Comparison of ENCODE assay signal across 8 cellular contexts in the genomic region with DNA sequence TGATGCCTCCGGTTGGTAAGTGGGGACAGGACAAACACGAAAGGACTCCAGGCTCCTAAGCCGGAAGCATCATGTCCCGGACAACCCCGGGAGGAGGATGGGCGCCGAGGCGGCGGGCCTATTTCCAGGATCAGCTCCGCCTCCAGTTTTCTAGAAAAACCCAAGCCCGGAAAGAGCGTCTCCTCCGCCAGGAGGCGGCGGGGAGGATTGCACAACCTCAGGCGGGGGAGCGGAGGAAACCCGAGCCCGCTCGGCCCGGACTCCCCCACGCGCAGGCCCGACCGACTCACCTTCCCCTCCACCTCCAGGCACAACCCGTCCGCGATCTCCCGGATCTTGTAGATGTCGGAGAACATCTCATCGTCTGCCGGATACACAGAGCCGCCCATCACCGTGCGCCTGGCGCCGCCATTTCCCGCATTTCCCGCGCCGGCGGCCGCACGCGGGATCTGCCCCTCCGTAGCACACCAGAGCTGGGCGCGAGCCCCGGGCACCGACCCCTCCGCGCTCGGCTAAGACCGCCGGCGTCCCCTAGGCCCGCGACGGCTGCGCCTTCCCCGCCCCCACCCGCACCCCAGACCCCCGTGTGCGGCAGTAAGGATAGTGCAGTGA. TPM values are rescaled to one million over a fixed set of nuclear protein-coding genes. Genes with fewer than 3 reads are reported as not detected.
DNase-seq lines count a peak whose midpoint lies in the region; ATAC-seq and TF ChIP-seq lines count a peak whose summit lies in the region.

No MANE protein-coding gene starts in this region.

- H3K4me3 Mint-ChIP-seq in T-helper 1 cell treated with Interleukin-12 subunit alpha and Interleukin-12 subunit beta and Interleukin-4 antibody, amounts not matched to agents 30 μg/mL and 1 μg/mL, for 36 hours = peak overlapping the region; percentile 96

- DNase-seq in GM10266 (ENCODE audit: extremely low spot score) = peak; percentile 66
- DNase-seq in HFF-Myc (ENCODE audit: extremely low read depth, low read depth) = peak; percentile 48
- peak; percentile 75 for DNase-seq in NAMALWA (ENCODE audit: low spot score)
- peak; percentile 94 for DNase-seq in left ventricle myocardium superior
- DNase-seq in psoas muscle = peak; percentile 94 to 98
- peak; percentile 96 for DNase-seq in ureter (ENCODE audit: low spot score)

- no peaks in the 10 kb centered on the region for H3K9me3 ChIP-seq in psoas muscle

- intact Hi-C loops in left ventricle myocardium superior (cut with micrococcal nuclease) (no loop called here), psoas muscle (cut with DNase I) (no loop called here)

- H3K36me3 Mint-ChIP-seq in T-helper 1 cell treated with Interleukin-12 subunit alpha and Interleukin-12 subunit beta and Interleukin-4 antibody, amounts not matched to agents 30 μg/mL and 1 μg/mL, for 36 hours (ENCODE audit: low read depth) = peaks cover 57% of the 10 kb centered on the region

- H3K27me3 Mint-ChIP-seq in T-helper 1 cell treated with Interleukin-12 subunit alpha and Interleukin-12 subunit beta and Interleukin-4 antibody, amounts not matched to agents 30 μg/mL and 1 μg/mL, for 36 hours (ENCODE audit: low read depth) = no peaks in the 10 kb centered on the region

- no peaks in the 10 kb centered on the region for H3K9me3 Mint-ChIP-seq in T-helper 1 cell treated with Interleukin-12 subunit alpha and Interleukin-12 subunit beta and Interleukin-4 antibody, amounts not matched to agents 30 μg/mL and 1 μg/mL, for 36 hours

- peaks cover 17 to 63% of the 10 kb centered on the region in 2 donors for H3K36me3 ChIP-seq in psoas muscle (ENCODE audit: insufficient read depth in 1 of 2, low read depth in 1 of 2)

- H3K27me3 ChIP-seq in psoas muscle (ENCODE audit: insufficient read depth in 3 of 3, low read length in 2 of 3) = no peaks in the 10 kb centered on the region

- peak overlapping the region; percentile 89 for H3K4me3 ChIP-seq in HFF-Myc (replicated peaks; ENCODE audit: low read depth, low read length)
- H3K4me3 ChIP-seq in psoas muscle = peak overlapping the region; percentile 80

- H3K4me1 ChIP-seq in psoas muscle = peaks cover 51% of the 10 kb centered on the region

- H3K4me1 Mint-ChIP-seq in T-helper 1 cell treated with Interleukin-12 subunit alpha and Interleukin-12 subunit beta and Interleukin-4 antibody, amounts not matched to agents 30 μg/mL and 1 μg/mL, for 36 hours (ENCODE audit: low read depth) = peaks cover 54% of the 10 kb centered on the region

- ATAC-seq in left ventricle myocardium superior (peak; percentile 77), psoas muscle (peak; percentile 75 to 80 (median 76))

- H3K27ac ChIP-seq in angular gyrus (ENCODE audit: low read depth, low read length) = peak overlapping the region; percentile 99
- H3K27ac ChIP-seq in psoas muscle = peak overlapping the region; percentile 98

- WGBS in psoas muscle, 3 donors = 0 to 1% (median 0%) methylated on average over 51 to 64 of the region's 64 CpGs

- TF ChIP-seq CTCF in GM10266 (IDR thresholded peaks at IDR 0.05; ENCODE audit: control insufficient read depth, insufficient read depth, low read depth, missing control alignments) (peak; percentile 52), HFF-Myc (IDR thresholded peaks at IDR 0.05; ENCODE audit: low read depth, low read length, missing control alignments) (peak; percentile 32), psoas muscle (IDR thresholded peaks at IDR 0.05) (peak; percentile 46)

- peak overlapping the region; percentile 99 for H3K27ac Mint-ChIP-seq in T-helper 1 cell treated with Interleukin-12 subunit alpha and Interleukin-12 subunit beta and Interleukin-4 antibody, amounts not matched to agents 30 μg/mL and 1 μg/mL, for 36 hours

RNA-seq across cellular contexts. Expression of a gene that starts 0.5 kb away (rescaled TPM):
- total RNA-seq in left ventricle myocardium superior = 4,849 TPM
- total RNA-seq in psoas muscle = over 10,000 TPM in 3 of 4 donors, 1,000 to 10,000 TPM in 1; 7,807 to 12,417 (median 11,452) TPM
- over 10,000 TPM; 17,732 to 19,074 (median 18,570) TPM for polyA plus RNA-seq in psoas muscle
- total RNA-seq in ureter = 4,913 TPM

Comparison
In these comparisons a context has a peak if more than half of its experiments do, and no peak if none do; other contexts are left out.
1. Peak in every context shown above with its lines: DNase-seq, ATAC-seq, H3K4me3 ChIP-seq and H3K27ac ChIP-seq.